In genomic region chr16:53768593-53768992, GRCh38 we compare ENCODE assay signal across 11 cellular contexts.
DNase-seq lines count a peak whose midpoint lies in the region; ATAC-seq and TF ChIP-seq lines count a peak whose summit lies in the region.
"Had no signal": no experiment of that assay in that cellular context is flagged by ENCODE, and none has a peak within 500 bp of the region (broad histone marks: within the 10 kb centered on the region; RNA-seq: fewer than 3 reads in every experiment).

No MANE protein-coding gene starts in this region.

- H3K9me2 ChIP-seq in PC-3 (replicated peaks; ENCODE audit: low read length) = no peaks in the 10 kb centered on the region

- H4K20me1 ChIP-seq in PC-3 (ENCODE audit: low read length) (no peaks in the 10 kb centered on the region), smooth muscle cell (ENCODE audit: low read depth) (peaks cover 8% of the 10 kb centered on the region)

- no peak overlapping the region for H3K27ac Mint-ChIP-seq in activated CD4-positive, alpha-beta T cell treated with anti-CD3 and anti-CD28 coated beads for 36 hours
- no peak overlapping the region for H3K27ac Mint-ChIP-seq in activated CD4-positive, alpha-beta T cell treated with anti-CD3 and anti-CD28 coated beads, Interleukin-2, amount 10 ng/mL, durations not matched to agents 7 days and 5 days
- H3K27ac Mint-ChIP-seq in activated CD4-positive, alpha-beta T cell treated with anti-CD3 and anti-CD28 coated beads, Interleukin-2, amount 10 ng/mL, durations not matched to agents 24 days and 14 days = no peak overlapping the region

- no peak for TF ChIP-seq POLR2A in tibial nerve (IDR thresholded peaks at IDR 0.05)

- H3K4me2 ChIP-seq in PC-3 (ENCODE audit: low read length) (peak overlapping the region; percentile 78), smooth muscle cell (peak overlapping the region; percentile 47)

- H3K36me3 ChIP-seq in PC-3 (ENCODE audit: low read depth, low read length) (no peaks in the 10 kb centered on the region), smooth muscle cell (ENCODE audit: low read depth) (no peaks in the 10 kb centered on the region), tibial nerve (no peaks in the 10 kb centered on the region)

- TF ChIP-seq CTCF in PC-3 (conservative IDR thresholded peaks at IDR 0.05; ENCODE audit: low read depth, low read length) (no peak), smooth muscle cell (IDR thresholded peaks at IDR 0.05; ENCODE audit: borderline replicate concordance, insufficient read depth, poor library complexity, severe bottlenecking) (no peak), tibial nerve (IDR thresholded peaks at IDR 0.05) (no peak)

- H3K27me3 ChIP-seq in PC-3 (ENCODE audit: low read length) = no peaks in the 10 kb centered on the region
- no peaks in the 10 kb centered on the region for H3K27me3 ChIP-seq in smooth muscle cell (ENCODE audit: low read depth)
- no peaks in the 10 kb centered on the region for H3K27me3 ChIP-seq in tibial nerve

- peak overlapping the region; percentile 82 for H3K27ac ChIP-seq in PC-3 (ENCODE audit: low read length)
- peak overlapping the region; percentile 86 for H3K27ac ChIP-seq in smooth muscle cell (ENCODE audit: low read depth)
- H3K27ac ChIP-seq in tibial nerve = peak overlapping the region in 2 of 4 donors; percentile 1 to 33

- intact Hi-C loops in activated CD4-positive, alpha-beta T cell treated with anti-CD3 and anti-CD28 coated beads for 36 hours (cut with DNase I, micrococcal nuclease) = loop anchor here in 1 of 2 experiments (1.0 kb wide), 1 partner anchor 23 kb away; no protein-coding TSS in a partner anchor
- intact Hi-C loops in PC-3 (cut with micrococcal nuclease) = loop anchor here (1.0 kb wide), 1 partner anchor 12 kb away; no protein-coding TSS in a partner anchor
- intact Hi-C loops in activated CD4-positive, alpha-beta T cell treated with anti-CD3 and anti-CD28 coated beads, Interleukin-2, amount 10 ng/mL, durations not matched to agents 24 days and 14 days (cut with micrococcal nuclease) = no loop called here

- BruUV-seq in PC-3 (replicated peaks; lab: Mats Ljungman, UMichigan) = no TSS peak

- peaks cover 26% of the 10 kb centered on the region for H3K4me1 Mint-ChIP-seq in activated CD4-positive, alpha-beta T cell treated with anti-CD3 and anti-CD28 coated beads for 36 hours
- peaks cover 15% of the 10 kb centered on the region for H3K4me1 Mint-ChIP-seq in activated CD4-positive, alpha-beta T cell treated with anti-CD3 and anti-CD28 coated beads, Interleukin-2, amount 10 ng/mL, durations not matched to agents 7 days and 5 days
- H3K4me1 Mint-ChIP-seq in activated CD4-positive, alpha-beta T cell treated with anti-CD3 and anti-CD28 coated beads, Interleukin-2, amount 10 ng/mL, durations not matched to agents 24 days and 14 days = peaks cover 17% of the 10 kb centered on the region

- WGBS in smooth muscle cell (ENCODE audit: low lambda C conversion rate) = 0% methylated on average over 1 of the region's 1 CpG
- WGBS in tibial nerve, 2 donors = 23 to 27% methylated on average over 1 of the region's 1 CpG

- POLR2A ChIA-PET in activated CD4-positive, alpha-beta T cell treated with anti-CD3 and anti-CD28 coated beads for 36 hours (lab: Charles Lee) = no interaction called here
- POLR2A ChIA-PET in activated CD4-positive, alpha-beta T cell treated with anti-CD3 and anti-CD28 coated beads, Interleukin-2, amount 10 ng/mL, durations not matched to agents 7 days and 5 days (lab: Charles Lee) = no interaction called here
- POLR2A ChIA-PET in PC-3 (lab: Charles Lee; ENCODE audit: unreplicated experiment) = no interaction called here

- no peak overlapping the region for H3K4me3 Mint-ChIP-seq in activated CD4-positive, alpha-beta T cell treated with anti-CD3 and anti-CD28 coated beads for 36 hours
- no peak overlapping the region for H3K4me3 Mint-ChIP-seq in activated CD4-positive, alpha-beta T cell treated with anti-CD3 and anti-CD28 coated beads, Interleukin-2, amount 10 ng/mL, durations not matched to agents 7 days and 5 days
- H3K4me3 Mint-ChIP-seq in activated CD4-positive, alpha-beta T cell treated with anti-CD3 and anti-CD28 coated beads, Interleukin-2, amount 10 ng/mL, durations not matched to agents 24 days and 14 days = no peak overlapping the region

- no peaks in the 10 kb centered on the region for H3K27me3 Mint-ChIP-seq in activated CD4-positive, alpha-beta T cell treated with anti-CD3 and anti-CD28 coated beads for 36 hours
- no peaks in the 10 kb centered on the region for H3K27me3 Mint-ChIP-seq in activated CD4-positive, alpha-beta T cell treated with anti-CD3 and anti-CD28 coated beads, Interleukin-2, amount 10 ng/mL, durations not matched to agents 7 days and 5 days
- H3K27me3 Mint-ChIP-seq in activated CD4-positive, alpha-beta T cell treated with anti-CD3 and anti-CD28 coated beads, Interleukin-2, amount 10 ng/mL, durations not matched to agents 24 days and 14 days = no peaks in the 10 kb centered on the region

- no peak overlapping the region for H2AFZ ChIP-seq in PC-3 (ENCODE audit: low read length)
- no peak overlapping the region for H2AFZ ChIP-seq in smooth muscle cell (ENCODE audit: low read depth)

- peak; percentile 15 for DNase-seq in activated CD4-positive, alpha-beta T cell treated with anti-CD3 and anti-CD28 coated beads for 36 hours
- DNase-seq in activated CD4-positive, alpha-beta T cell treated with anti-CD3 and anti-CD28 coated beads, Interleukin-2, amount 10 ng/mL, durations not matched to agents 7 days and 5 days = no peak
- DNase-seq in PC-3 = peak; percentile 90
- DNase-seq in smooth muscle cell (lab: John Stamatoyannopoulos, UW; ENCODE audit: unreplicated experiment) = no peak
- DNase-seq in tibial nerve (ENCODE audit: low spot score in 2 of 2) = no peak
- no peak for DNase-seq in activated CD4-positive, alpha-beta T cell treated with anti-CD3 and anti-CD28 coated beads, Interleukin-2, amount 10 ng/mL, durations not matched to agents 24 days and 14 days
- no peak for DNase-seq in NCI-H2029 (lab: John Stamatoyannopoulos, UW)
- DNase-seq: activated CD4-positive, CD25-positive, alpha-beta regulatory T cell; C1 segment of cervical spinal cord; cortex of kidney had no signal

- H3F3A ChIP-seq in PC-3 (ENCODE audit: low read length, unreplicated experiment) = peaks cover 7% of the 10 kb centered on the region
- H3F3A ChIP-seq in smooth muscle cell (ENCODE audit: low read depth) = peaks cover 7% of the 10 kb centered on the region

- peak; percentile 81 for ATAC-seq in activated CD4-positive, alpha-beta T cell treated with anti-CD3 and anti-CD28 coated beads for 36 hours
- ATAC-seq in PC-3 (peak; percentile 84), esophagus mucosa (peak; percentile 70)

- CTCF ChIA-PET in activated CD4-positive, alpha-beta T cell treated with anti-CD3 and anti-CD28 coated beads for 36 hours (lab: Charles Lee) = interaction anchor here (0.6 to 1.6 kb wide), 4 partner anchors 12 to 866 kb away, joined by 3 to 8 read pairs (median 3); no protein-coding TSS in a partner anchor
- CTCF ChIA-PET in activated CD4-positive, alpha-beta T cell treated with anti-CD3 and anti-CD28 coated beads, Interleukin-2, amount 10 ng/mL, durations not matched to agents 7 days and 5 days (lab: Charles Lee) = interaction anchor here (1.2 to 1.5 kb wide), 2 partner anchors 9 to 68 kb away, joined by 3 to 6 read pairs; no protein-coding TSS in a partner anchor
- CTCF ChIA-PET in PC-3 (lab: Charles Lee) = interaction anchor here (0.6 to 1.3 kb wide), 3 partner anchors 15 to 222 kb away, joined by 3 to 4 read pairs (median 3); no protein-coding TSS in a partner anchor

- H3K9me3 Mint-ChIP-seq in activated CD4-positive, alpha-beta T cell treated with anti-CD3 and anti-CD28 coated beads for 36 hours (ENCODE audit: low read depth) = no peaks in the 10 kb centered on the region
- H3K9me3 Mint-ChIP-seq in activated CD4-positive, alpha-beta T cell treated with anti-CD3 and anti-CD28 coated beads, Interleukin-2, amount 10 ng/mL, durations not matched to agents 7 days and 5 days = no peaks in the 10 kb centered on the region
- no peaks in the 10 kb centered on the region for H3K9me3 Mint-ChIP-seq in activated CD4-positive, alpha-beta T cell treated with anti-CD3 and anti-CD28 coated beads, Interleukin-2, amount 10 ng/mL, durations not matched to agents 24 days and 14 days

- peak in 1 of 2 donors; percentile 26 for TF ChIP-seq EP300 in tibial nerve (IDR thresholded peaks at IDR 0.05)

- H3K36me3 Mint-ChIP-seq in activated CD4-positive, alpha-beta T cell treated with anti-CD3 and anti-CD28 coated beads for 36 hours (ENCODE audit: low read depth) = no peaks in the 10 kb centered on the region
- H3K36me3 Mint-ChIP-seq in activated CD4-positive, alpha-beta T cell treated with anti-CD3 and anti-CD28 coated beads, Interleukin-2, amount 10 ng/mL, durations not matched to agents 7 days and 5 days (ENCODE audit: low read depth) = peaks cover 2% of the 10 kb centered on the region
- peaks cover 1% of the 10 kb centered on the region for H3K36me3 Mint-ChIP-seq in activated CD4-positive, alpha-beta T cell treated with anti-CD3 and anti-CD28 coated beads, Interleukin-2, amount 10 ng/mL, durations not matched to agents 24 days and 14 days (ENCODE audit: low read depth)

- peaks cover 47% of the 10 kb centered on the region for H3K4me1 ChIP-seq in PC-3 (ENCODE audit: insufficient read depth, low read length)
- peaks cover 31% of the 10 kb centered on the region for H3K4me1 ChIP-seq in smooth muscle cell (ENCODE audit: low read depth)
- peaks cover 0 to 83% (median 7%) of the 10 kb centered on the region in 4 donors for H3K4me1 ChIP-seq in tibial nerve

- H3K9ac ChIP-seq in PC-3 (ENCODE audit: low read length) (peak overlapping the region; percentile 31), smooth muscle cell (ENCODE audit: low read depth) (peak overlapping the region; percentile 67)

- peak overlapping the region; percentile 51; the same call in 1 of the 2 replicates for H3K4me3 ChIP-seq in PC-3 (ENCODE audit: low read length)
- no peak overlapping the region for H3K4me3 ChIP-seq in smooth muscle cell
- H3K4me3 ChIP-seq in tibial nerve = no peak overlapping the region

- no peaks in the 10 kb centered on the region for H3K9me3 ChIP-seq in PC-3 (ENCODE audit: low read length)
- H3K9me3 ChIP-seq in smooth muscle cell (replicated peaks; ENCODE audit: low read depth) = no peaks in the 10 kb centered on the region
- H3K9me3 ChIP-seq in tibial nerve = no peaks in the 10 kb centered on the region

- H3K79me2 ChIP-seq in PC-3 (ENCODE audit: low read length) = peaks cover 48% of the 10 kb centered on the region
- peaks cover 40% of the 10 kb centered on the region for H3K79me2 ChIP-seq in smooth muscle cell (ENCODE audit: low read depth)

Comparison
In these comparisons a context has a peak if more than half of its experiments do, and no peak if none do; other contexts are left out.
1. DNase-seq: peak in activated CD4-positive, alpha-beta T cell treated with anti-CD3 and anti-CD28 coated beads for 36 hours (single experiment) and PC-3 (single experiment); none in activated CD4-positive, alpha-beta T cell treated with anti-CD3 and anti-CD28 coated beads, Interleukin-2, amount 10 ng/mL, durations not matched to agents 7 days and 5 days (single experiment), smooth muscle cell (single experiment), tibial nerve (0 of 2), activated CD4-positive, alpha-beta T cell treated with anti-CD3 and anti-CD28 coated beads, Interleukin-2, amount 10 ng/mL, durations not matched to agents 24 days and 14 days (single experiment) and NCI-H2029 (single experiment).
2. Peak in every context shown above with its lines, with median percentiles within 50 percentile points of each other: ATAC-seq.